7 cellular contexts compared by ENCODE assay signal in the genomic region with DNA sequence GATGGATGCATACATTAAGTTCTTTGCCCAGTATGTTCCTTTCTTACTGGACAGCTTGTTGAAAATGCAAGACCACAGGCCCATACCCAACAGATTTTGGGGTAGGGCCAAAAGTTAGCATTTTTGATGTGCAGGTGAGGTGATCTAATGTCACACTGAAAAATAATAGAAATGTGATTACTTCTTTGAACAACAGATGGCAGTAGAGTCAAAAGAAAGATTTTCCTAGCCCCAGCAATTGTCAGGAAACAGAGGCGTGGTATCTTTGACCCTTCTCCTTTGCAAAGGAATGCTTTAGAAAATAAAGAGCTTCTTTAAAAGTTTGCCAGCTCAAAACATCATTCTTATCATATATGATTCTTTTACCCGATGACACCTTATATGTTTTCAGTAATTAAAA.
DNase-seq lines count a peak whose midpoint lies in the region; ATAC-seq and TF ChIP-seq lines count a peak whose summit lies in the region.

No MANE protein-coding gene starts in this region.

- no peaks in the 10 kb centered on the region for H3K36me3 ChIP-seq in kidney epithelial cell (ENCODE audit: control insufficient read depth, insufficient read depth, low read length)

- no peaks in the 10 kb centered on the region for H3K9me3 Mint-ChIP-seq in activated CD4-positive, alpha-beta T cell treated with anti-CD3 and anti-CD28 coated beads, Interleukin-2, amount 10 ng/mL, durations not matched to agents 7 days and 5 days

- no peak overlapping the region for H3K4me3 ChIP-seq in astrocyte of the spinal cord (ENCODE audit: low read depth, low read length)
- H3K4me3 ChIP-seq in kidney epithelial cell (ENCODE audit: low read depth, low read length), result no peak overlapping the region

- POLR2A ChIA-PET in HEK293T (lab: Yijun Ruan, JAX), result no interaction called here
- POLR2A ChIA-PET in activated CD4-positive, alpha-beta T cell treated with anti-CD3 and anti-CD28 coated beads, Interleukin-2, amount 10 ng/mL, durations not matched to agents 7 days and 5 days (lab: Charles Lee), result no interaction called here

- peak; percentile 10 for DNase-seq in HEK293T (ENCODE audit: extremely low spot score)
- peak; percentile 69 for DNase-seq in NCI-H146 treated with DMSO at 0.1 percent for 48 hours (lab: John Stamatoyannopoulos, UW; ENCODE audit: unreplicated experiment)
- peak; percentile 22 for DNase-seq in astrocyte of the spinal cord (ENCODE audit: low read depth, low spot score)
- DNase-seq in kidney epithelial cell (ENCODE audit: low read depth), result no peak
- DNase-seq in activated CD4-positive, alpha-beta T cell treated with anti-CD3 and anti-CD28 coated beads, Interleukin-2, amount 10 ng/mL, durations not matched to agents 7 days and 5 days, result no peak

- in situ Hi-C loops in astrocyte of the spinal cord (cut with HindIII; ENCODE audit: low sequenced_read_pairs), result no loop called here

- no peak for ATAC-seq in HG02588 (IDR thresholded peaks at IDR 0.05; ENCODE audit: unreplicated experiment)

- CTCF ChIA-PET in HEK293T (lab: Yijun Ruan, JAX), result interaction anchor here (0.7 to 0.9 kb wide), 2 partner anchors 81 to 262 kb away, joined by 3 read pairs; no protein-coding TSS in a partner anchor
- CTCF ChIA-PET in activated CD4-positive, alpha-beta T cell treated with anti-CD3 and anti-CD28 coated beads, Interleukin-2, amount 10 ng/mL, durations not matched to agents 7 days and 5 days (lab: Charles Lee), result no interaction called here

- no peaks in the 10 kb centered on the region for H3K27me3 Mint-ChIP-seq in activated CD4-positive, alpha-beta T cell treated with anti-CD3 and anti-CD28 coated beads, Interleukin-2, amount 10 ng/mL, durations not matched to agents 7 days and 5 days

- H3K27me3 ChIP-seq in kidney epithelial cell (ENCODE audit: control insufficient read depth, insufficient read depth, low read length), result no peaks in the 10 kb centered on the region

- H3K4me1 Mint-ChIP-seq in activated CD4-positive, alpha-beta T cell treated with anti-CD3 and anti-CD28 coated beads, Interleukin-2, amount 10 ng/mL, durations not matched to agents 7 days and 5 days, result no peaks in the 10 kb centered on the region

- no peak overlapping the region for H3K27ac Mint-ChIP-seq in activated CD4-positive, alpha-beta T cell treated with anti-CD3 and anti-CD28 coated beads, Interleukin-2, amount 10 ng/mL, durations not matched to agents 7 days and 5 days

- H3K36me3 Mint-ChIP-seq in activated CD4-positive, alpha-beta T cell treated with anti-CD3 and anti-CD28 coated beads, Interleukin-2, amount 10 ng/mL, durations not matched to agents 7 days and 5 days (ENCODE audit: low read depth), result no peaks in the 10 kb centered on the region

- no peak overlapping the region for H3K4me3 Mint-ChIP-seq in activated CD4-positive, alpha-beta T cell treated with anti-CD3 and anti-CD28 coated beads, Interleukin-2, amount 10 ng/mL, durations not matched to agents 7 days and 5 days

- TF ChIP-seq CTCF in GM12873 (IDR thresholded peaks at IDR 0.05; ENCODE audit: insufficient read depth, low read depth, low read length, missing control alignments) (peak; percentile 43), astrocyte of the spinal cord (IDR thresholded peaks at IDR 0.05; ENCODE audit: low read depth, low read length) (peak; percentile 27), kidney epithelial cell (IDR thresholded peaks at IDR 0.05; ENCODE audit: insufficient read depth, low read length, poor library complexity, severe bottlenecking) (peak; percentile 38)

TF ChIP-seq in HEK293T, 16 proteins besides CTCF, POLR2A, EP300 and RAD21:
- TF ChIP-seq ARNT (IDR thresholded peaks at IDR 0.05) (no peak), FOXK2 (IDR thresholded peaks at IDR 0.05) (no peak), HDGF (IDR thresholded peaks at IDR 0.05; ENCODE audit: borderline replicate concordance) (no peak), ELF4 (IDR thresholded peaks at IDR 0.05) (no peak), FOXA1 (IDR thresholded peaks at IDR 0.05) (no peak), CTBP1 (IDR thresholded peaks at IDR 0.05; ENCODE audit: borderline replicate concordance) (no peak), L3MBTL2 (conservative IDR thresholded peaks at IDR 0.05) (no peak), LEF1 (IDR thresholded peaks at IDR 0.05; ENCODE audit: borderline replicate concordance) (no peak), BHLHE40 (IDR thresholded peaks at IDR 0.05; ENCODE audit: borderline replicate concordance) (no peak)
- TF ChIP-seq, protein P1, sequence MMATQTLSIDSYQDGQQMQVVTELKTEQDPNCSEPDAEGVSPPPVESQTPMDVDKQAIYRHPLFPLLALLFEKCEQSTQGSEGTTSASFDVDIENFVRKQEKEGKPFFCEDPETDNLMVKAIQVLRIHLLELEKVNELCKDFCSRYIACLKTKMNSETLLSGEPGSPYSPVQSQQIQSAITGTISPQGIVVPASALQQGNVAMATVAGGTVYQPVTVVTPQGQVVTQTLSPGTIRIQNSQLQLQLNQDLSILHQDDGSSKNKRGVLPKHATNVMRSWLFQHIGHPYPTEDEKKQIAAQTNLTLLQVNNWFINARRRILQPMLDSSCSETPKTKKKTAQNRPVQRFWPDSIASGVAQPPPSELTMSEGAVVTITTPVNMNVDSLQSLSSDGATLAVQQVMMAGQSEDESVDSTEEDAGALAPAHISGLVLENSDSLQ (IDR thresholded peaks at IDR 0.05), result no peak

Comparison
In these comparisons a context has a peak if more than half of its experiments do, and no peak if none do; other contexts are left out.
1. DNase-seq: peak in HEK293T (single experiment), NCI-H146 treated with DMSO at 0.1 percent for 48 hours (single experiment) and astrocyte of the spinal cord (single experiment); none in kidney epithelial cell (single experiment) and activated CD4-positive, alpha-beta T cell treated with anti-CD3 and anti-CD28 coated beads, Interleukin-2, amount 10 ng/mL, durations not matched to agents 7 days and 5 days (single experiment).
2. Peak in every context shown above with its lines, with median percentiles within 50 percentile points of each other: CTCF ChIP-seq.